Comparison of ENCODE assay signal across 14 cellular contexts in the genomic region with DNA sequence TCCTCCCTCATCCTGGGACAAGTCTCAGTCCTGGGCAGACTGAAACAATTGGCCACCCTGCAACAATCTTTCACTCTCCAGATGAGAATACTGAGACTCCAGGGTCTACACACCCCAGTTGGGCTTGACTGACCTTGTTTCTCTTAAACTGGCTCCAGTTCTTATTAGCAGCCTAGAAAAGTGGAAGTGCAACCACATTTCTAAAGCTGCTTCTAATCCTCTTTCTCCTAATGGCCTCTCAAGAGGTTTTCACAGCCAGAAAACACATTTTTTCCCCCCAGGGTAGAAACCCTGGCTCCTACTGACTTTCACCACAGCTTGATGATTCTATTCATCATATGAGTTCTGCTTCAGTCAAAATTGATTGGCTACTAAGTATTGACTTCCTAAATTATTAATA. TPM values are rescaled to one million over a fixed set of nuclear protein-coding genes. Genes with fewer than 3 reads are reported as not detected.
DNase-seq lines count a peak whose midpoint lies in the region; ATAC-seq and TF ChIP-seq lines count a peak whose summit lies in the region.
"Had no signal": no experiment of that assay in that cellular context is flagged by ENCODE, and none has a peak within 500 bp of the region (broad histone marks: within the 10 kb centered on the region; RNA-seq: fewer than 3 reads in every experiment).

No MANE protein-coding gene starts in this region.

- ATAC-seq in HG03342 (IDR thresholded peaks at IDR 0.05; ENCODE audit: unreplicated experiment) (peak; percentile 58), left lung (peak; percentile 2), HG03139 (IDR thresholded peaks at IDR 0.05; ENCODE audit: unreplicated experiment) (no peak)
- ATAC-seq: foreskin keratinocyte had no signal

- no peak overlapping the region for H3K4me3 ChIP-seq in left lung

- intact Hi-C loops in left lung (cut with DNase I): no loop called here

- DNase-seq in GM13976 (ENCODE audit: low spot score) (peak; percentile 42), GM20000 (ENCODE audit: low spot score) (peak; percentile 44), left lung (no peak), GDM1 (lab: John Stamatoyannopoulos, UW) (no peak), T1000 (lab: John Stamatoyannopoulos, UW) (no peak)
- DNase-seq: amygdala; BE2C; foreskin keratinocyte; NCI-H2171; SK-N-SH; stimulated activated naive CD4-positive, alpha-beta T cell treated with Interleukin-2 at 50 U/mL for 16 hours had no signal

- no peak for TF ChIP-seq CTCF in GM13976 (IDR thresholded peaks at IDR 0.05; ENCODE audit: borderline replicate concordance, control extremely low read depth, extremely low read depth, insufficient read depth, missing control alignments)
- no peak for TF ChIP-seq CTCF in GM20000 (IDR thresholded peaks at IDR 0.05; ENCODE audit: extremely low read depth, missing control alignments)
- no peak for TF ChIP-seq CTCF in left lung (IDR thresholded peaks at IDR 0.05)

- H3K27me3 ChIP-seq in left lung: no peaks in the 10 kb centered on the region
- H3K27me3 ChIP-seq: BE2C had no signal

- no peak overlapping the region for H3K27ac ChIP-seq in left lung
- H3K27ac ChIP-seq: foreskin keratinocyte, parathyroid adenoma had no signal

- in situ Hi-C loops in GM13976 (cut with MboI; ENCODE audit: low sequenced_read_pairs, unreplicated experiment): no loop called here

- H3K36me3 ChIP-seq in left lung: no peaks in the 10 kb centered on the region
- H3K36me3 ChIP-seq: BE2C had no signal

- H3K4me1 ChIP-seq in left lung: no peaks in the 10 kb centered on the region
- H3K4me1 ChIP-seq: BE2C, foreskin keratinocyte, parathyroid adenoma had no signal

- peaks cover 0 to 2% of the 10 kb centered on the region in 2 donors for H3K9me3 ChIP-seq in left lung
- H3K9me3 ChIP-seq: BE2C, SK-N-SH had no signal

RNA-seq across cellular contexts. Expression of a gene that starts 45.8 kb away (rescaled TPM):
- total RNA-seq in left lung: 1 to 10 TPM; 2.0 to 8.2 TPM

Comparison
In these comparisons a context has a peak if more than half of its experiments do, and no peak if none do; other contexts are left out.
1. DNase-seq: peak in GM13976 (single experiment) and GM20000 (single experiment); none in left lung (0 of 2), GDM1 (single experiment) and T1000 (single experiment).